1 cellular context compared by ENCODE assay signal in genomic region chr19:33026602-33027001, GRCh38. TPM values are rescaled to one million over a fixed set of nuclear protein-coding genes. Genes with fewer than 3 reads are reported as not detected.
"Had no signal": no experiment of that assay in that cellular context is flagged by ENCODE, and none has a peak within 500 bp of the region (broad histone marks: within the 10 kb centered on the region; RNA-seq: fewer than 3 reads in every experiment).

No MANE protein-coding gene starts in this region.

RNA-seq across cellular contexts. Expression of gene RHPN2, which starts 38.1 kb away (rescaled TPM):
- polyA plus RNA-seq: immature natural killer cell had no signal
